Comparison of ENCODE assay signal across 9 cellular contexts in the genomic region with DNA sequence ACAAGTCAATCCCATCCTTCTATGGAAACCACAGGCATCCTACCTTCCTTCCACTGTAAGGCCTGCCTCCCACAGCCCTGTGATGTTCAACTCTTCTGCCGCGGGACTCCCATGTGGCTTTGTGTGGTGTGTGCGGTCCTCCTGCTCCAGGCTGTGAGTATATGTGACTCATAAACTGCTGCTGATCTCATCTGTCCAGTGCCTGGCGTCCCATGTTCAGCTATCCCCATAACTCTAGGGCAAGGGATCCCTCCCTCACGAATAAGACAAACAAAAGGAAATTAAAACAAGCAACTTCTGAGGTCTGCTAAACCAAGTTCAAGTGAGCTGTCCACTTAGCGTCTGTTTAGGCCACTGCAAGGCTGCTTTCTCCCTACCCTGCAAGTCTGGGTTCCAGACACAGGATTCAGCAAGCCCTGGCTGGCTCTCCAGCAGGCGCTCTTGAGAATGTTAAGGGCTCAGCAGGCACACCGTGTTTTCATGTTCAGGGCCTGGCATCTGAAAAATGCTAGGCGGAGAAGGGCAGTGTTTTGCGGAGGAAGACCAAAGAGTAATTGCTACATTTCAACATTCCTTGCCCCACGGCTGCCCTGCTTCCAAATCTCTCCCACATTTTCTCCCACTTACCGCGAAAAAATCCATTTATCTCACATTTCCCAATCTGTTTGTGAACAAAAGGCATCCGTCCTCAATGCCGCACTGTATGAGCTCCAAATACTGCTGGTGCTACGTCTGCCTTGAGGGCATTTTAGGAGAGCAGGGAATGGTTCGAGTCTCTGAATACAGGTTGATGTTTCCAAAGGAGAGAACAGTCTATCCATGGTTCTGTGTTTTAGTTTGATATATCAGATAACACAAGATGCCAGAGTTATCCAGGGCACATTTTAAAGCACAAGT.
DNase-seq lines count a peak whose midpoint lies in the region; ATAC-seq and TF ChIP-seq lines count a peak whose summit lies in the region.
"Had no signal": no experiment of that assay in that cellular context is flagged by ENCODE, and none has a peak within 500 bp of the region (broad histone marks: within the 10 kb centered on the region; RNA-seq: fewer than 3 reads in every experiment).

No MANE protein-coding gene starts in this region.

- TF ChIP-seq CTCF in coronary artery (IDR thresholded peaks at IDR 0.05) (no peak), upper lobe of left lung (IDR thresholded peaks at IDR 0.05) (no peak)

- no peaks in the 10 kb centered on the region for H3K36me3 ChIP-seq in HUES64 (ENCODE audit: insufficient read depth, low read length)
- H3K36me3 ChIP-seq in upper lobe of left lung = no peaks in the 10 kb centered on the region

- H3K4me1 ChIP-seq in HUES64 (ENCODE audit: insufficient read depth, low read length) (peaks cover 16% of the 10 kb centered on the region), upper lobe of left lung (no peaks in the 10 kb centered on the region)

- peak; percentile 94 to 96 for ATAC-seq in upper lobe of left lung (ENCODE audit: low FRiP score in 2 of 2)
- ATAC-seq in GM21390 (IDR thresholded peaks at IDR 0.05; ENCODE audit: unreplicated experiment) = no peak

- no peak for DNase-seq in coronary artery (ENCODE audit: low spot score)
- peak; percentile 46 for DNase-seq in left kidney (ENCODE audit: low read depth, low spot score)
- peak in 1 of 2 donors; percentile 74 for DNase-seq in upper lobe of left lung
- DNase-seq in NCI-H187 (lab: John Stamatoyannopoulos, UW) = no peak
- no peak for DNase-seq in cerebellar cortex (ENCODE audit: low spot score)
- DNase-seq in MV-4-11 (lab: John Stamatoyannopoulos, UW) = no peak
- DNase-seq: stimulated activated CD4-positive, alpha-beta T cell treated with anti-CD3 and anti-CD28 coated beads, Interleukin-4, amount 100 ng/mL, for 1 hour had no signal

- H3K4me3 ChIP-seq in HUES64 (ENCODE audit: low read length) (no peak overlapping the region), coronary artery (peak overlapping the region; percentile 47), upper lobe of left lung (no peak overlapping the region)

- H3K27me3 ChIP-seq in HUES64 (ENCODE audit: insufficient read depth, low read length) (no peaks in the 10 kb centered on the region), upper lobe of left lung (no peaks in the 10 kb centered on the region)

- peak overlapping the region; percentile 27 for H3K27ac ChIP-seq in HUES64 (ENCODE audit: low read depth, low read length)
- peak overlapping the region; percentile 70 to 82 for H3K27ac ChIP-seq in coronary artery
- H3K27ac ChIP-seq in upper lobe of left lung = peak overlapping the region; percentile 54 to 69 (median 64)

- TF ChIP-seq EP300 in upper lobe of left lung (IDR thresholded peaks at IDR 0.05) = peak in 1 of 4 donors; percentile 3

- peak overlapping the region; percentile 8; the same call in 1 of the 2 replicates for H3K9ac ChIP-seq in HUES64 (ENCODE audit: low read depth, low read length)

- no peaks in the 10 kb centered on the region for H3K9me3 ChIP-seq in HUES64 (ENCODE audit: insufficient read depth, low read depth, low read length)
- H3K9me3 ChIP-seq in upper lobe of left lung = no peaks in the 10 kb centered on the region

- WGBS in HUES64 = 72% methylated on average over 17 of the region's 17 CpGs
- 43 to 55% methylated on average over 17 of the region's 17 CpGs for WGBS in upper lobe of left lung, 2 donors

- peak in 1 of 4 donors; percentile 16 for TF ChIP-seq POLR2A in upper lobe of left lung (IDR thresholded peaks at IDR 0.05)
